In the genomic region with DNA sequence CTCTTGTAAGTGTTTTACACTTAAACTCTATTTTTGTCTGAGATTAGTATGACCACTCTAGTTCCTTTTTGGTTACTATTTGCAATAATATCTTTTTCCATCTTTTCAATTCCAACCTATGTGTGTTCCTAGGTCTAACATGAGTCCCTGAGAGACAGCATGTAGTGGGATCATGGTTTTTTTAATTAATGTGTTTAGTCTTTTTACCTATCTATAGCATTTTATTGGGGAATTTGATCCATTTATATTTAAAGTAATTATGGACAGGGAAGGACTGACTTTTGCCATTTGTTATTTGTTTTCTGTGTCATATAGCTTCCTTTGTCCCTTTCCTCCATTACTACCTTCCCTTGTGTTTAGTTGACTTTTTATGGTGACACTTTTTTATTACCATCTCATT, we compare ENCODE assay signal across 2 cellular contexts.
TF ChIP-seq lines count a peak whose summit lies in the region.

No MANE protein-coding gene starts in this region.

TF ChIP-seq in HEK293, 187 proteins besides CTCF, POLR2A, EP300 and RAD21:
- TF ChIP-seq SETDB1 (IDR thresholded peaks at IDR 0.05; ENCODE audit: insufficient read length, low read length) (peak; percentile 37), ZNF23 (tag by site-specific recombination; IDR thresholded peaks at IDR 0.05; ENCODE audit: borderline replicate concordance) (no peak)

TF ChIP-seq in K562, 482 proteins besides CTCF, POLR2A, EP300 and RAD21:
- no peak for TF ChIP-seq ZNF778 (CRISPR knock-in tag; IDR thresholded peaks at IDR 0.05)
- TF ChIP-seq ZNF354B (CRISPR knock-in tag; IDR thresholded peaks at IDR 0.05), result peak; percentile 69; the same call in 1 of the 2 replicates
- TF ChIP-seq SNIP1 (IDR thresholded peaks at IDR 0.05; ENCODE audit: low read depth), result no peak
- no peak for TF ChIP-seq ZNF384 (IDR thresholded peaks at IDR 0.05; ENCODE audit: low read depth, low read length)
- TF ChIP-seq EWSR1 (IDR thresholded peaks at IDR 0.05; ENCODE audit: borderline replicate concordance, low read depth, partially characterized antibody), result no peak
- peak; percentile 97 for TF ChIP-seq ZNF507 (tag; conservative IDR thresholded peaks at IDR 0.05)
TF ChIP-seq in K562: peak in this region for 2.
